In the genomic region with DNA sequence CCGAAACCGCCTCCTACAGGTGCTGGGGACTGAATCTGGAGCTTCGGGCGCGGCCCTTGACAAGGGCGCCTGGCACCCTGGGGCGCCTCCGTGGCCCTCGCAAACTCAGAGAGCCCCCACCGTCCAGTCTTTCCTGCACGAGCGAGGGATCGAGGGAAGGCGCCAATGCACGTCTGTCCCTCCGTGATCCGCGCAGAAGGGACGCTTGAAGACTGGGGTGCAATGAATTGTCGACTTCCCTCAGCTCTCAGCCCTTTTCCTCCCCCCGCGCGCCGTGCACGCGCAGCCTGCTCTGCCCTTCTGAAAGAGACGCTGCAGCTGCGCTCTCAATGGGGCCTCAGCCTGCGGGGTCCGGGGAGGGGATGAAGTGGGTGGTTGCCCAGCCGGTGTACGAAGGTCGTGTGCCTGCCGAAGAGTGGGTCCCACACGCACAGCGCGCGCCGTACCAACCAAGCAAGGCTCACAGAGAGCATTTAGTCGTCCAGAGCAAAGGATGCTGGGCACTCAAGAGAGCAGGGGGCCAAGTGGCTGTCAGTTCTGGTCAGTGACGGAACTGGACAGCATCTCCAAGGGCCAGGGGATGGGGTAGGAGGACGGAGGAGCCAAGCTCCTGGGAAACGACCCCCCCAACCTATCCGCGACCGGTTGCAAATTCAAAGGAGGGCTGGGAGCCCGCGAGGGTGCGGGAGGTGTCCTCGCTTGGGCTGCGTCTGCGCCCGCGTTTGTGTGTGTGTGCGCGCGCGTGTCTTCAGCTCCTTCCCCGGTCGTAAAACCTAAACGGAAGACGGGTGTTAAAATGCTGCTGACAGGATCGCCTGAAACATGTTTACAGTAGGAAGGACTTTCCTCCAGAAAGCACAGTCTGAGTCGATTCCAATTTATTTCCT, we compare ENCODE assay signal across 1 cellular context.
TF ChIP-seq lines count a peak whose summit lies in the region.

No MANE protein-coding gene starts in this region.

TF ChIP-seq in GM12878, 131 proteins besides CTCF, POLR2A, EP300 and RAD21:
- 0 out of 2 replicates have a peak, but pooled peaks have one; percentile 33 for TF ChIP-seq HDGF (IDR thresholded peaks at IDR 0.05)
- TF ChIP-seq RFX5 (IDR thresholded peaks at IDR 0.05; ENCODE audit: low read depth, low read length): peak; percentile 5; the same call in 1 of the 2 replicates
- no peak for TF ChIP-seq E4F1 (IDR thresholded peaks at IDR 0.05; ENCODE audit: borderline replicate concordance, partially characterized antibody)
- 0 out of 2 replicates have a peak, but pooled peaks have one; percentile 3 for TF ChIP-seq TCF3 (IDR thresholded peaks at IDR 0.05; ENCODE audit: borderline replicate concordance, insufficient read depth, low read depth, low read length)
- 0 out of 2 replicates have a peak, but pooled peaks have one; percentile 7 for TF ChIP-seq NR2F1 (conservative IDR thresholded peaks at IDR 0.05)
- TF ChIP-seq CBX5 (IDR thresholded peaks at IDR 0.05; ENCODE audit: low read depth): peak; percentile 45; the same call in 1 of the 2 replicates
- TF ChIP-seq NRF1 (conservative IDR thresholded peaks at IDR 0.05; ENCODE audit: low read depth, low read length): peak; percentile 1; the same call in 1 of the 2 replicates
- no peak for TF ChIP-seq BACH1 (IDR thresholded peaks at IDR 0.05; ENCODE audit: borderline replicate concordance)
- no peak for TF ChIP-seq SIX5 (IDR thresholded peaks at IDR 0.05; ENCODE audit: low read depth, low read length, severe bottlenecking)
- peak in 1 of 2 experiments; percentile 48; a peak in 2 of 4 replicates for TF ChIP-seq BHLHE40 (IDR thresholded peaks at IDR 0.05; ENCODE audit: borderline replicate concordance in 1 of 2, low read depth in 2 of 2, low read length in 1 of 2)
- peak in 1 of 2 experiments; percentile 13; a peak in 1 of 4 replicates for TF ChIP-seq ETV6 (conservative IDR thresholded peaks at IDR 0.05 in 1 of 2, IDR thresholded peaks at IDR 0.05 in 1 of 2; ENCODE audit: borderline replicate concordance in 1 of 2, low read depth in 1 of 2)
- TF ChIP-seq CREM (IDR thresholded peaks at IDR 0.05; ENCODE audit: low read depth): peak; percentile 24; the same call in 1 of the 2 replicates
- TF ChIP-seq, protein P1, sequence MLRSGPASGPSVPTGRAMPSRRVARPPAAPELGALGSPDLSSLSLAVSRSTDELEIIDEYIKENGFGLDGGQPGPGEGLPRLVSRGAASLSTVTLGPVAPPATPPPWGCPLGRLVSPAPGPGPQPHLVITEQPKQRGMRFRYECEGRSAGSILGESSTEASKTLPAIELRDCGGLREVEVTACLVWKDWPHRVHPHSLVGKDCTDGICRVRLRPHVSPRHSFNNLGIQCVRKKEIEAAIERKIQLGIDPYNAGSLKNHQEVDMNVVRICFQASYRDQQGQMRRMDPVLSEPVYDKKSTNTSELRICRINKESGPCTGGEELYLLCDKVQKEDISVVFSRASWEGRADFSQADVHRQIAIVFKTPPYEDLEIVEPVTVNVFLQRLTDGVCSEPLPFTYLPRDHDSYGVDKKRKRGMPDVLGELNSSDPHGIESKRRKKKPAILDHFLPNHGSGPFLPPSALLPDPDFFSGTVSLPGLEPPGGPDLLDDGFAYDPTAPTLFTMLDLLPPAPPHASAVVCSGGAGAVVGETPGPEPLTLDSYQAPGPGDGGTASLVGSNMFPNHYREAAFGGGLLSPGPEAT (IDR thresholded peaks at IDR 0.05; ENCODE audit: low read depth): 0 out of 2 replicates have a peak, but pooled peaks have one; percentile 4
- TF ChIP-seq IKZF1 (conservative IDR thresholded peaks at IDR 0.05): peak; percentile 7; the same call in 1 of the 2 replicates
- TF ChIP-seq TARDBP (IDR thresholded peaks at IDR 0.05; ENCODE audit: borderline replicate concordance): peak; percentile 79; the same call in 1 of the 2 replicates
- TF ChIP-seq SMAD5 (IDR thresholded peaks at IDR 0.05; ENCODE audit: low read depth): peak; percentile 48; the same call in 1 of the 2 replicates
- TF ChIP-seq DPF2 (IDR thresholded peaks at IDR 0.05): 0 out of 2 replicates have a peak, but pooled peaks have one; percentile 9
- TF ChIP-seq MYC (IDR thresholded peaks at IDR 0.05; ENCODE audit: insufficient read depth, insufficient read length, insufficient replicate concordance, low read length, severe bottlenecking): no peak
